In genomic region chr11:69664901-69665300, GRCh38 we compare ENCODE assay signal across 1 cellular context.
TF ChIP-seq lines count a peak whose summit lies in the region.

No MANE protein-coding gene starts in this region.

TF ChIP-seq in HepG2, 621 proteins besides CTCF, POLR2A, EP300 and RAD21:
- TF ChIP-seq ZNF75D (CRISPR knock-in tag; IDR thresholded peaks at IDR 0.05; ENCODE audit: borderline replicate concordance), result no peak
- no peak for TF ChIP-seq DPF2 (CRISPR knock-in tag; IDR thresholded peaks at IDR 0.05; ENCODE audit: borderline replicate concordance, low read depth)
